17 cellular contexts compared by ENCODE assay signal in the genomic region with DNA sequence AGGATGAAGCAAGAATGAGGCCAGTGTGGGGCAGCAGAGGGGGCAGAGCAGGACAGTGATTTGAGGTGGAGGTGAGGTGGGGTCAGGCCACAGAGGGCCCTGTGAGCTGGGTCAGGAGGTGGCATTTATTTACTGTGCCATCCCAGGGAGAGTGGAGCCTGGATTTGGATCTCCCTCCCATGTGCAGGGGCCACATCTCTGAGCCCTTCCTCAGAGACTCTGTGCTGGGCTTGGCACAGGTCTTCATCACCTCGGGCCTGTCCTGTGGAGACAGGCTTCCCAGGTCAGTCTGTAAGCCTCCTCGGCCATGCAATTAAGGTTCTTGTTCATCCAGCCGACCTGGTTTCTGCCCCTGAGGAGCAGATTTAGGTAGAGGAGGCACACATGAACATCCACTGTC.
"Had no signal": no experiment of that assay in that cellular context is flagged by ENCODE, and none has a peak within 500 bp of the region (broad histone marks: within the 10 kb centered on the region; RNA-seq: fewer than 3 reads in every experiment).

No MANE protein-coding gene starts in this region.

- H3K4me1 Mint-ChIP-seq: central memory CD8-positive, alpha-beta T cell had no signal

- H3K9me3 Mint-ChIP-seq: activated naive CD4-positive, alpha-beta T cell treated with anti-CD3 and anti-CD28 coated beads, Interleukin-2, amount 50 U/mL, for 72 hours; activated T-helper 2 cell treated with anti-CD3 and anti-CD28 coated beads, Interferon-gamma antibody, Interleukin-2, Interleukin-4, amounts not matched to agents 10 μg/mL and 5 μg/mL and 100 μg/mL, durations not matched to agents 14 hours and 24 hours and 36 hours; central memory CD8-positive, alpha-beta T cell had no signal

- H3K27ac Mint-ChIP-seq: activated T-helper 2 cell treated with anti-CD3 and anti-CD28 coated beads, Interferon-gamma antibody, Interleukin-2, Interleukin-4, amounts not matched to agents 10 μg/mL and 5 μg/mL and 100 μg/mL, durations not matched to agents 14 hours and 24 hours and 36 hours had no signal

- ATAC-seq: activated naive CD4-positive, alpha-beta T cell treated with anti-CD3 and anti-CD28 coated beads, Interleukin-2, amount 50 U/mL, for 72 hours; right cardiac atrium; SK-N-SH treated with all-trans-retinoic acid at 6 μM for 48 hours had no signal

- DNase-seq: activated CD4-positive, alpha-beta T cell treated with anti-CD3 and anti-CD28 coated beads, Interleukin-2, amount 50 U/mL, for 4 hours; activated T-cell treated with anti-CD3 and anti-CD28 coated beads for 4 hours; anterior cingulate cortex; brain microvascular endothelial cell; effector CD4-positive, alpha-beta T cell; esophagus squamous epithelium; hippocampal formation; kidney; mesendoderm; right cardiac atrium; stimulated activated CD4-positive, alpha-beta T cell treated with anti-CD3 and anti-CD28 coated beads, Interleukin-4, amount 100 ng/mL, for 24 hours; stimulated activated naive CD4-positive, alpha-beta T cell treated with Interleukin-2 at 50 U/mL for 16 hours; substantia nigra had no signal

- H3K36me3 Mint-ChIP-seq: activated naive CD4-positive, alpha-beta T cell treated with anti-CD3 and anti-CD28 coated beads, Interleukin-2, amount 50 U/mL, for 72 hours had no signal
